In the genomic region with DNA sequence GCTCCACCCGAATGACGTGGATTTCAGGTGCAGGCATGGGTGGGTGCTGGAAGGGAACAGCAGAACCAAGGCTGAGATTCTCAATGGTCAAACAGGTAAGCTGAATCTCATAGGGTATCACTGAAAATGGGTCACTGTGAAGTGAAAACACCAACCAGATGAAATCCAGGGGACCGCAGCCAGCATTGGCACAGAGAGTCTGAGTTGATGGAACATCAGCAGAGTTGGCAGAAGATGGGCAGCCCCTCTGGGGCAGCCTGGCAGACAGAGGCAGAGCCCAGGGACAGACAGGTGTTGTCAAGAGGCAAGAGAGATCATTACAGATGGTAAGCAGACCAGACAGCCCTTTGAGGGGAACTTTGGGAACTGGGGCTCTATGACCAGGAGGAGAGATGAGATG, we compare ENCODE assay signal across 1 cellular context.
TF ChIP-seq lines count a peak whose summit lies in the region.

No MANE protein-coding gene starts in this region.

TF ChIP-seq in HepG2, 621 proteins besides CTCF, POLR2A, EP300 and RAD21 (continued from another document):
- TF ChIP-seq, protein P1, sequence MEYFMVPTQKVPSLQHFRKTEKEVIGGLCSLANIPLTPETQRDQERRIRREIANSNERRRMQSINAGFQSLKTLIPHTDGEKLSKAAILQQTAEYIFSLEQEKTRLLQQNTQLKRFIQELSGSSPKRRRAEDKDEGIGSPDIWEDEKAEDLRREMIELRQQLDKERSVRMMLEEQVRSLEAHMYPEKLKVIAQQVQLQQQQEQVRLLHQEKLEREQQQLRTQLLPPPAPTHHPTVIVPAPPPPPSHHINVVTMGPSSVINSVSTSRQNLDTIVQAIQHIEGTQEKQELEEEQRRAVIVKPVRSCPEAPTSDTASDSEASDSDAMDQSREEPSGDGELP (IDR thresholded peaks at IDR 0.05; ENCODE audit: borderline replicate concordance, low read depth) = no peak
- TF ChIP-seq RBM22 (optimal IDR thresholded peaks at IDR 0.05; ENCODE audit: low read length) (peak; percentile 66), ZNF432 (CRISPR knock-in tag; IDR thresholded peaks at IDR 0.05; ENCODE audit: borderline replicate concordance) (no peak)
- TF ChIP-seq, protein P2, sequence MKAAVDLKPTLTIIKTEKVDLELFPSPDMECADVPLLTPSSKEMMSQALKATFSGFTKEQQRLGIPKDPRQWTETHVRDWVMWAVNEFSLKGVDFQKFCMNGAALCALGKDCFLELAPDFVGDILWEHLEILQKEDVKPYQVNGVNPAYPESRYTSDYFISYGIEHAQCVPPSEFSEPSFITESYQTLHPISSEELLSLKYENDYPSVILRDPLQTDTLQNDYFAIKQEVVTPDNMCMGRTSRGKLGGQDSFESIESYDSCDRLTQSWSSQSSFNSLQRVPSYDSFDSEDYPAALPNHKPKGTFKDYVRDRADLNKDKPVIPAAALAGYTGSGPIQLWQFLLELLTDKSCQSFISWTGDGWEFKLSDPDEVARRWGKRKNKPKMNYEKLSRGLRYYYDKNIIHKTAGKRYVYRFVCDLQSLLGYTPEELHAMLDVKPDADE (CRISPR knock-in tag; IDR thresholded peaks at IDR 0.05) = no peak
